Comparison of ENCODE assay signal across 19 cellular contexts in the genomic region with DNA sequence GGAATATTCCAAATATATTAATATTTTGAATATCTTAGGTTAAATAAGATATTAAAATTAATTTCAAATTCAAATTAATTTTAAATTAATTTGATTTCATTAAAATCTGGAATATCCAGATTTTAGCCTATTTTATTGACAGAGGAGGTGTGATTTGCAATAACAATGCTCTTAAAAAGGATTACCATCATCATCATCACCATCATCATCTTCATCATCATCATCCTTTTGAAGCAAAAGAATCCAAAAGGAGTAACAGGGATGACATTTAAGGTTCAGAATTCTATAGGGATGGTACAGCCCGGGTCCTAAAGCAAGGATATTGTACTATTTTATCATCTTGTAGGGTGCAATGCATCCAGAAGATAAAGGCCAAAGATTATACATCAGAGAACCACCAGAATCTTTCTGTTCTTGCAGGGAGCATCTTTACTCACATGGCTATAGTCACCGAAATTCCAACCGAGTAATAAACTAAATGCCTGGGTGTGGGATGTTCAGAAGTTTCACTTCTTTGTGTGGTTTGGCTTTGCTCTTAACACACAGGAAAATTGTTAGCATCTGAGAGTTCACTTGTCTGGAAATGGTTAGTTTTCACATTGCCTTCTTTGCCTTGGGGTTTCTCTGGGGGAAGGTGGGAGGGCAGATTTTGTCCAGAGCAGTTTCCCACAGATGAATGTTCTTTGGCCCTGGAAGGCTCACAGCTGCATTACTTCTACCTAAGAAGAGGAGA.
DNase-seq lines count a peak whose midpoint lies in the region; ATAC-seq, FAIRE-seq and TF ChIP-seq lines count a peak whose summit lies in the region.
"Had no signal": no experiment of that assay in that cellular context is flagged by ENCODE, and none has a peak within 500 bp of the region (broad histone marks: within the 10 kb centered on the region; RNA-seq: fewer than 3 reads in every experiment).

No MANE protein-coding gene starts in this region.

- H3K23ac ChIP-seq in IMR-90 (ENCODE audit: low read depth, low read length): no peak overlapping the region

- H3K79me2 ChIP-seq in HepG2 (ENCODE audit: insufficient read depth, low read length) (no peaks in the 10 kb centered on the region), K562 (ENCODE audit: control insufficient read depth, insufficient read depth, low read length) (no peaks in the 10 kb centered on the region)

- no peak overlapping the region for H2AK9ac ChIP-seq in IMR-90 (replicated peaks; ENCODE audit: low read depth, low read length, poor library complexity)

- TF ChIP-seq CTCF in HepG2 (CRISPR knock-in tag; IDR thresholded peaks at IDR 0.05): no peak
- TF ChIP-seq CTCF in right lobe of liver (IDR thresholded peaks at IDR 0.05): no peak
- no peak for TF ChIP-seq CTCF in IMR-90 (conservative IDR thresholded peaks at IDR 0.05; ENCODE audit: low read depth, low read length)
- TF ChIP-seq CTCF in K562 (IDR thresholded peaks at IDR 0.05 in 2 of 3, conservative IDR thresholded peaks at IDR 0.05 in 1 of 3; ENCODE audit: insufficient read depth in 2 of 3, low read depth in 1 of 3, low read length in 3 of 3): no peak
- TF ChIP-seq CTCF in transverse colon (IDR thresholded peaks at IDR 0.05): no peak

- no peak for ATAC-seq in HepG2
- ATAC-seq in right lobe of liver: no peak
- ATAC-seq in IMR-90 (ENCODE audit: low read depth): no peak
- ATAC-seq in K562: no peak
- ATAC-seq in HG02763 (IDR thresholded peaks at IDR 0.05; ENCODE audit: unreplicated experiment): no peak

- FAIRE-seq in HepG2 (lab: Jason Lieb, UNC) (no peak), K562 (lab: Jason Lieb, UNC) (peak; percentile 60)
- FAIRE-seq: RCC 7860 had no signal

- no peak overlapping the region for H2BK20ac ChIP-seq in IMR-90 (ENCODE audit: low read depth, low read length)

- H2AFZ ChIP-seq in HepG2 (ENCODE audit: low read length) (no peak overlapping the region), IMR-90 (replicated peaks; ENCODE audit: low read length, poor library complexity) (no peak overlapping the region), K562 (ENCODE audit: low read depth, low read length) (no peak overlapping the region)

- H2AK5ac ChIP-seq in IMR-90 (ENCODE audit: low read depth, low read length): no peak overlapping the region

- POLR2A ChIA-PET in HepG2 (lab: Yijun Ruan, JAX) (no interaction called here), IMR-90 (lab: Charles Lee; ENCODE audit: unreplicated experiment) (no interaction called here), K562 (lab: Yijun Ruan, JAX) (interaction anchor here (1.2 kb wide), 1 partner anchor 40 kb away, joined by 3 read pairs; no protein-coding TSS in a partner anchor)

- no peak overlapping the region for H2BK15ac ChIP-seq in IMR-90 (ENCODE audit: low read depth, low read length)

- no peak overlapping the region for H4K8ac ChIP-seq in IMR-90 (ENCODE audit: low read depth in 2 of 2, low read length in 2 of 2)

- 41% methylated on average over 3 of the region's 3 CpGs for WGBS in HepG2 (ENCODE audit: low lambda C conversion rate)
- 63% methylated on average over 3 of the region's 3 CpGs for WGBS in right lobe of liver (ENCODE audit: insufficient coverage, low coverage, low lambda C conversion rate, missing lambda C conversion rate)
- no CpG with 5 or more reads among the region's 3 CpGs for WGBS in IMR-90 (ENCODE audit: extremely low coverage in 2 of 2, insufficient read length in 1 of 2), 2 experiments
- WGBS in K562 (ENCODE audit: insufficient coverage, low coverage, missing lambda C conversion rate): 0% methylated on average over 3 of the region's 3 CpGs
- WGBS in transverse colon (ENCODE audit: low coverage in 1 of 2), 2 donors: 53 to 57% methylated on average over 3 of the region's 3 CpGs

- H3K9me3 ChIP-seq in HepG2 (ENCODE audit: low read length) (no peaks in the 10 kb centered on the region), right lobe of liver (no peaks in the 10 kb centered on the region), IMR-90 (ENCODE audit: control insufficient read depth, insufficient read depth, low read length) (no peaks in the 10 kb centered on the region), K562 (replicated peaks; ENCODE audit: control insufficient read depth, insufficient read depth, low read depth, low read length) (no peaks in the 10 kb centered on the region), transverse colon (no peaks in the 10 kb centered on the region)
- H3K9me3 ChIP-seq: SK-N-SH had no signal

- intact Hi-C loops in HepG2 (cut with micrococcal nuclease; ENCODE audit: unreplicated experiment): no loop called here
- intact Hi-C loops in right lobe of liver (cut with DNase I): no loop called here
- intact Hi-C loops in IMR-90 (cut with micrococcal nuclease): no loop called here
- intact Hi-C loops in K562 (cut with micrococcal nuclease): no loop called here
- intact Hi-C loops in transverse colon (cut with DNase I; ENCODE audit: low total_unique reads): no loop called here

- H3K14ac ChIP-seq in IMR-90 (replicated peaks; ENCODE audit: low read depth, low read length): no peak overlapping the region

- H3K56ac ChIP-seq in IMR-90 (ENCODE audit: extremely low read depth, insufficient read depth, low read length): no peak overlapping the region

- H2BK5ac ChIP-seq in IMR-90 (ENCODE audit: low read depth, low read length, poor library complexity, severe bottlenecking): no peak overlapping the region

- H4K5ac ChIP-seq in IMR-90 (ENCODE audit: low read depth, low read length): no peak overlapping the region

- in situ Hi-C loops in HepG2 (cut with HindIII; ENCODE audit: extremely low pct_ligation_motif_present, low pct_unique_long_range_greater_than_20kb): no loop called here
- in situ Hi-C loops in IMR-90 (cut with MboI; ENCODE audit: low sequenced_read_pairs): no loop called here
- in situ Hi-C loops in K562 (cut with MboI): no loop called here
- in situ Hi-C loops in transverse colon (cut with MboI; ENCODE audit: low pct_ligation_motif_present in 1 of 4, low pct_unique_long_range_greater_than_20kb in 1 of 4, low sequenced_read_pairs in 3 of 4): no loop called here

- H3K27ac ChIP-seq in HepG2 (ENCODE audit: extremely low read length, insufficient read depth, low read length) (no peak overlapping the region), right lobe of liver (no peak overlapping the region), IMR-90 (ENCODE audit: insufficient read depth, low read length) (no peak overlapping the region), K562 (ENCODE audit: extremely low read depth, low read depth, low read length) (no peak overlapping the region), transverse colon (peak overlapping the region in 3 of 4 donors; percentile 76 to 77 (median 77))
- H3K27ac ChIP-seq: 22Rv1 had no signal

- H3K4me1 ChIP-seq in HepG2 (ENCODE audit: insufficient read depth, low read length): peaks cover 23% of the 10 kb centered on the region
- H3K4me1 ChIP-seq in right lobe of liver: no peaks in the 10 kb centered on the region
- H3K4me1 ChIP-seq in IMR-90 (ENCODE audit: control insufficient read depth, insufficient read depth, low read length): peaks cover 5% of the 10 kb centered on the region; the same call in 1 of the 2 replicates
- no peaks in the 10 kb centered on the region for H3K4me1 ChIP-seq in K562 (replicated peaks in 1 of 2; ENCODE audit: control insufficient read depth in 2 of 2, insufficient read depth in 2 of 2, low read length in 2 of 2)
- peaks cover 0 to 23% (median 9%) of the 10 kb centered on the region in 4 donors for H3K4me1 ChIP-seq in transverse colon

- TF ChIP-seq POLR2A in HepG2 (IDR thresholded peaks at IDR 0.05; ENCODE audit: insufficient read depth in 1 of 2, low read depth in 2 of 2, low read length in 2 of 2) (no peak), right lobe of liver (IDR thresholded peaks at IDR 0.05) (no peak), IMR-90 (IDR thresholded peaks at IDR 0.05; ENCODE audit: low read depth, low read length) (no peak), K562 (conservative IDR thresholded peaks at IDR 0.05) (no peak), transverse colon (IDR thresholded peaks at IDR 0.05) (no peak)

- H3K27me3 ChIP-seq in HepG2 (ENCODE audit: control insufficient read depth in 1 of 2, insufficient read depth in 2 of 2, low read length in 2 of 2) (peaks cover 0 to 4% of the 10 kb centered on the region in 2 experiments; a peak in 2 of 5 replicates), right lobe of liver (no peaks in the 10 kb centered on the region), IMR-90 (ENCODE audit: control insufficient read depth, insufficient read depth, low read length) (no peaks in the 10 kb centered on the region), K562 (ENCODE audit: control insufficient read depth in 2 of 2, insufficient read depth in 2 of 2, low read length in 2 of 2) (peaks cover 0 to 15% of the 10 kb centered on the region in 2 experiments; a peak in 2 of 5 replicates), transverse colon (no peaks in the 10 kb centered on the region)

- dilution Hi-C loops in IMR-90 (cut with HindIII; ENCODE audit: low sequenced_read_pairs, unreplicated experiment): no loop called here

- H3K9ac ChIP-seq in HepG2 (ENCODE audit: insufficient read depth, low read depth, low read length): no peak overlapping the region
- no peak overlapping the region for H3K9ac ChIP-seq in IMR-90 (ENCODE audit: low read depth, low read length)
- no peak overlapping the region for H3K9ac ChIP-seq in K562 (ENCODE audit: insufficient read depth in 1 of 2, low read depth in 2 of 2, low read length in 2 of 2)
- H3K9ac ChIP-seq: SK-N-SH had no signal

- DNase-seq in HepG2 (ENCODE audit: low spot score): no peak
- DNase-seq in right lobe of liver: no peak
- peak; percentile 19 for DNase-seq in IMR-90
- DNase-seq in K562 (ENCODE audit: extremely low read depth in 1 of 4, low spot score in 3 of 4): no peak
- no peak for DNase-seq in transverse colon
- no peak for DNase-seq in NCI-H2029 (lab: John Stamatoyannopoulos, UW)
- no peak for DNase-seq in hepatic stellate cell (ENCODE audit: low spot score)
- DNase-seq: C1 segment of cervical spinal cord, DMS79 treated with DMSO at 0.1 percent for 48 hours, GOT3, KG1, NCI-H1417, NCI-H1930, NCI-H69, Right ventricle myocardium superior, SK-N-SH had no signal

- CTCF ChIA-PET in HepG2 (lab: Yijun Ruan, JAX; ENCODE audit: low intra/inter-chr PET ratio, low total read pairs): no interaction called here
- CTCF ChIA-PET in IMR-90 (lab: Yijun Ruan, JAX): no interaction called here
- CTCF ChIA-PET in K562 (lab: Yijun Ruan, JAX; ENCODE audit: low intra/inter-chr PET ratio): no interaction called here

- no peak overlapping the region for H3K4ac ChIP-seq in IMR-90 (ENCODE audit: low read depth, low read length)

- H3K4me3 ChIP-seq in HepG2 (replicated peaks in 1 of 3; ENCODE audit: insufficient read depth in 1 of 3, low read depth in 2 of 3, low read length in 3 of 3): no peak overlapping the region
- H3K4me3 ChIP-seq in right lobe of liver: no peak overlapping the region
- H3K4me3 ChIP-seq in IMR-90 (ENCODE audit: insufficient read depth, low read depth, low read length): no peak overlapping the region
- H3K4me3 ChIP-seq in K562: no peak overlapping the region
- H3K4me3 ChIP-seq in transverse colon: no peak overlapping the region

- no peak overlapping the region for H4K91ac ChIP-seq in IMR-90 (ENCODE audit: insufficient read depth, low read depth, low read length)

- TF ChIP-seq EP300 in HepG2 (IDR thresholded peaks at IDR 0.05; ENCODE audit: low read depth in 2 of 2, low read length in 2 of 2): no peak
- TF ChIP-seq EP300 in HepG2 (CRISPR knock-in tag; IDR thresholded peaks at IDR 0.05; ENCODE audit: borderline replicate concordance): no peak
- TF ChIP-seq EP300 in K562 (IDR thresholded peaks at IDR 0.05; ENCODE audit: low read length): no peak
- TF ChIP-seq EP300 in transverse colon (IDR thresholded peaks at IDR 0.05; ENCODE audit: low read depth): no peak

- H3K36me3 ChIP-seq in HepG2 (replicated peaks in 1 of 2; ENCODE audit: control insufficient read depth in 1 of 2, insufficient read depth in 2 of 2, low read length in 2 of 2) (no peaks in the 10 kb centered on the region), right lobe of liver (no peaks in the 10 kb centered on the region), IMR-90 (ENCODE audit: control insufficient read depth, insufficient read depth, low read length) (no peaks in the 10 kb centered on the region), K562 (ENCODE audit: control insufficient read depth, insufficient read depth, low read length) (no peaks in the 10 kb centered on the region), transverse colon (no peaks in the 10 kb centered on the region)

- H3K18ac ChIP-seq in IMR-90 (ENCODE audit: low read depth, low read length): no peak overlapping the region

- H3K9me1 ChIP-seq in IMR-90 (ENCODE audit: insufficient read depth, low read length): peaks cover 2% of the 10 kb centered on the region; the same call in 1 of the 2 replicates
- H3K9me1 ChIP-seq in K562 (ENCODE audit: control insufficient read depth, insufficient read depth, low read length): no peaks in the 10 kb centered on the region

- BruUV-seq in HepG2 (replicated peaks; lab: Mats Ljungman, UMichigan) (no TSS peak), IMR-90 (replicated peaks; lab: Mats Ljungman, UMichigan) (no TSS peak), K562 (replicated peaks; lab: Mats Ljungman, UMichigan) (no TSS peak)

- H3K79me1 ChIP-seq in IMR-90 (ENCODE audit: low read depth in 1 of 2, low read length in 2 of 2): no peaks in the 10 kb centered on the region

- TF ChIP-seq RAD21 in HepG2 (CRISPR knock-in tag; IDR thresholded peaks at IDR 0.05) (no peak), IMR-90 (IDR thresholded peaks at IDR 0.05; ENCODE audit: low read length) (no peak), K562 (CRISPR knock-in tag; conservative IDR thresholded peaks at IDR 0.05 in 1 of 2, IDR thresholded peaks at IDR 0.05 in 1 of 2) (no peak)

- H3K4me2 ChIP-seq in HepG2 (ENCODE audit: low read depth, low read length) (no peak overlapping the region), IMR-90 (ENCODE audit: low read depth, low read length) (no peak overlapping the region), K562 (ENCODE audit: insufficient read depth, low read length) (no peak overlapping the region)
- H3K4me2 ChIP-seq: SK-N-SH had no signal

- no peak overlapping the region for H2BK120ac ChIP-seq in IMR-90 (ENCODE audit: low read depth, low read length)

- H4K20me1 ChIP-seq in HepG2 (ENCODE audit: insufficient read depth, low read length) (no peaks in the 10 kb centered on the region), IMR-90 (ENCODE audit: insufficient read depth, low read length) (no peaks in the 10 kb centered on the region), K562 (replicated peaks; ENCODE audit: control insufficient read depth, insufficient read depth, low read length) (no peaks in the 10 kb centered on the region)

Comparison
In these comparisons a context has a peak if more than half of its experiments do, and no peak if none do; other contexts are left out.
1. H3K27ac ChIP-seq: peak in transverse colon (3 of 4); none in HepG2 (single experiment), right lobe of liver (0 of 3), IMR-90 (single experiment) and K562 (single experiment).